Comparison of ENCODE assay signal across 26 cellular contexts in the genomic region with DNA sequence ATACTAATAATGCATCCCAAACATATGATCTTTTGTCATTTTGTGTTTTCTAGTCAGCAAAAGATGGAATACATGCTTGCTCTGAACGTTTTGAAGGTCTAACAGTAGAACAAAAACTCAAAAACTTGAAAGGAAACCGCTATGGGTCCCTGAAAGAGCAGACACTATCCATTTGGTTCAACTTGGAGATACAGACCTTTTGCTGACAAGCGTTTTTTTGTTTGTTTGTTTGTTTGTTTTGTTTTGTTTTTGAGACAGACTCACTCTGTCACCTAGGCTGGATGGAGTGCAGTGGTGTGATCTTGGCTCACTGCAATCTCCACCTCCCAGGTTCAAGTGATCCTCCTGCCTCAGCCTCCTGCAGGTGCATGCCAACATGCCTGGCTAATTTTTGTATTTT.
"Had no signal": no experiment of that assay in that cellular context is flagged by ENCODE, and none has a peak within 500 bp of the region (broad histone marks: within the 10 kb centered on the region; RNA-seq: fewer than 3 reads in every experiment).

No MANE protein-coding gene starts in this region.

- DNase-seq: colonic mucosa; cortex of kidney; dermis blood vessel endothelial cell; dorsolateral prefrontal cortex; effector CD4-positive, alpha-beta T cell; effector CD8-positive, alpha-beta T cell; effector memory CD4-positive, alpha-beta T cell; effector memory CD8-positive, alpha-beta T cell; endodermal cell; erythroblast; foreskin fibroblast; foreskin keratinocyte; foreskin melanocyte; gastrocnemius medialis; glutamatergic neuron; head of caudate nucleus; heart left ventricle; heart right ventricle had no signal

- H3K36me3 ChIP-seq: colonic mucosa, esophagus muscularis mucosa, gastrocnemius medialis, gastroesophageal sphincter, heart left ventricle, heart right ventricle had no signal

- H3K27me3 ChIP-seq: colonic mucosa, esophagus muscularis mucosa, foreskin keratinocyte, gastrocnemius medialis, gastroesophageal sphincter, heart left ventricle, heart right ventricle had no signal

- ATAC-seq: effector memory CD8-positive, alpha-beta T cell; foreskin keratinocyte; gastrocnemius medialis; gastroesophageal sphincter; heart left ventricle; heart right ventricle had no signal

- FAIRE-seq: colon, endometrium, endothelial cell of umbilical vein, frontal cortex had no signal

- H3K4me3 ChIP-seq: colonic mucosa, coronary artery, dorsolateral prefrontal cortex, esophagus muscularis mucosa, gastrocnemius medialis, gastroesophageal sphincter, heart left ventricle, heart right ventricle had no signal

- H3K27ac ChIP-seq: colonic mucosa, coronary artery, dorsolateral prefrontal cortex, epithelial cell of prostate, esophagus muscularis mucosa, foreskin keratinocyte, gastrocnemius medialis, gastroesophageal sphincter, heart left ventricle, heart right ventricle had no signal

- H3K9me3 ChIP-seq: colonic mucosa, esophagus muscularis mucosa, gastrocnemius medialis had no signal

- H3K4me1 ChIP-seq: colonic mucosa, esophagus muscularis mucosa, gastrocnemius medialis, gastroesophageal sphincter, heart left ventricle, heart right ventricle had no signal
